In genomic region chr11:92981508-92982043, GRCh38 we compare ENCODE assay signal across 44 cellular contexts. TPM values are rescaled to one million over a fixed set of nuclear protein-coding genes. Genes with fewer than 3 reads are reported as not detected.
"Had no signal": no experiment of that assay in that cellular context is flagged by ENCODE, and none has a peak within 500 bp of the region (broad histone marks: within the 10 kb centered on the region; RNA-seq: fewer than 3 reads in every experiment).

No MANE protein-coding gene starts in this region.

- H3K4me3 ChIP-seq: adrenal gland, ascending aorta, body of pancreas, breast epithelium, cardiac muscle cell had no signal

- H3K27ac Mint-ChIP-seq: activated naive CD4-positive, alpha-beta T cell treated with anti-CD3 and anti-CD28 coated beads for 36 hours; activated naive CD4-positive, alpha-beta T cell treated with anti-CD3 and anti-CD28 coated beads, Interleukin-2, amount 10 ng/mL, durations not matched to agents 7 days and 5 days; activated naive CD4-positive, alpha-beta T cell treated with anti-CD3 and anti-CD28 coated beads, Interleukin-2, amount 50 U/mL, for 24 hours; activated naive CD4-positive, alpha-beta T cell treated with anti-CD3 and anti-CD28 coated beads, Interleukin-2, amount 50 U/mL, for 72 hours; activated naive CD8-positive, alpha-beta T cell; activated naive CD8-positive, alpha-beta T cell treated with anti-CD3 and anti-CD28 coated beads for 36 hours; activated naive CD8-positive, alpha-beta T cell treated with anti-CD3 and anti-CD28 coated beads, Interleukin-2, amount 10 ng/mL, durations not matched to agents 7 days and 5 days; activated naive CD8-positive, alpha-beta T cell treated with anti-CD3 and anti-CD28 coated beads, Interleukin-2, amount 50 U/mL, for 24 hours; activated T-cell treated with anti-CD3 and anti-CD28 coated beads, Interleukin-2, amount 50 U/mL, for 24 hours; activated T-cell treated with anti-CD3 and anti-CD28 coated beads, Interleukin-2, amount 50 U/mL, for 72 hours; activated T-helper 1 cell treated with anti-CD3 and anti-CD28 coated beads, Interleukin-12 subunit alpha, Interleukin-12 subunit beta, Interleukin-2, Interleukin-4 antibody, amounts not matched to agents 30 ng/mL and 10 ng/mL and 1 ng/mL, durations not matched to agents 14 hours and 24 hours and 36 hours; activated T-helper 17 cell treated with anti-CD3 and anti-CD28 coated beads, Interleukin-2, amount 50 U/mL, for 72 hours; activated T-helper 2 cell treated with anti-CD3 and anti-CD28 coated beads, Interferon-gamma antibody, Interleukin-2, Interleukin-4, amounts not matched to agents 10 μg/mL and 5 μg/mL and 100 μg/mL, durations not matched to agents 14 hours and 24 hours and 36 hours; brain had no signal

- H3K4me1 Mint-ChIP-seq: activated naive CD4-positive, alpha-beta T cell treated with anti-CD3 and anti-CD28 coated beads, Interleukin-2, amount 10 ng/mL, durations not matched to agents 7 days and 5 days; activated naive CD4-positive, alpha-beta T cell treated with anti-CD3 and anti-CD28 coated beads, Interleukin-2, amount 50 U/mL, for 24 hours; activated naive CD8-positive, alpha-beta T cell treated with anti-CD3 and anti-CD28 coated beads for 36 hours; activated naive CD8-positive, alpha-beta T cell treated with anti-CD3 and anti-CD28 coated beads, Interleukin-2, amount 10 ng/mL, durations not matched to agents 7 days and 5 days; activated naive CD8-positive, alpha-beta T cell treated with anti-CD3 and anti-CD28 coated beads, Interleukin-2, amount 50 U/mL, for 24 hours; central memory CD8-positive, alpha-beta T cell had no signal

- DNase-seq: activated effector memory CD4-positive, alpha-beta T cell treated with anti-CD3 and anti-CD28 coated beads, Interleukin-2, amount 50 U/mL, for 16 hours; activated effector memory CD4-positive, alpha-beta T cell treated with Interleukin-2 at 50 U/mL for 16 hours; activated gamma-delta T cell; activated gamma-delta T cell treated with Interleukin-2 at 50 U/mL for 16 hours; activated naive CD4-positive, alpha-beta T cell; activated naive CD4-positive, alpha-beta T cell treated with anti-CD3 and anti-CD28 coated beads for 36 hours; activated naive CD4-positive, alpha-beta T cell treated with anti-CD3 and anti-CD28 coated beads, Interleukin-2, amount 10 ng/mL, durations not matched to agents 7 days and 5 days; activated naive CD4-positive, alpha-beta T cell treated with anti-CD3 and anti-CD28 coated beads, Interleukin-2, amount 50 U/mL, for 16 hours; activated naive CD4-positive, alpha-beta T cell treated with Interleukin-2 at 50 U/mL for 16 hours; activated naive CD8-positive, alpha-beta T cell treated with anti-CD3 and anti-CD28 coated beads for 36 hours; activated naive CD8-positive, alpha-beta T cell treated with anti-CD3 and anti-CD28 coated beads, Interleukin-2, amount 10 ng/mL, durations not matched to agents 7 days and 5 days; activated naive CD8-positive, alpha-beta T cell treated with anti-CD3 and anti-CD28 coated beads, Interleukin-2, amount 50 U/mL, for 24 hours; activated T-cell treated with anti-CD3 and anti-CD28 coated beads, Interleukin-2, amount 50 U/mL, for 1 hour; activated T-cell treated with anti-CD3 and anti-CD28 coated beads, Interleukin-2, amount 50 U/mL, for 24 hours; activated T-cell treated with anti-CD3 and anti-CD28 coated beads, Interleukin-2, amount 50 U/mL, for 4 hours; activated T-cell treated with anti-CD3 and anti-CD28 coated beads, Interleukin-2, amount 50 U/mL, for 48 hours; activated T-cell treated with anti-CD3 and anti-CD28 coated beads, Interleukin-2, amount 50 U/mL, for 72 hours; adrenal gland; amniotic stem cell; amygdala; anterior cingulate cortex; aorta; body of pancreas; brain microvascular endothelial cell; caudate nucleus; central memory CD4-positive, alpha-beta T cell; cerebellar nuclear complex had no signal

- ATAC-seq: activated naive CD4-positive, alpha-beta T cell treated with anti-CD3 and anti-CD28 coated beads, Interleukin-2, amount 50 U/mL, for 72 hours; activated naive CD8-positive, alpha-beta T cell treated with anti-CD3 and anti-CD28 coated beads, Interleukin-2, amount 50 U/mL, for 24 hours; activated T-cell treated with anti-CD3 and anti-CD28 coated beads, Interleukin-2, amount 50 U/mL, for 4 hours; activated T-cell treated with anti-CD3 and anti-CD28 coated beads, Interleukin-2, amount 50 U/mL, for 72 hours; activated T-helper 17 cell treated with anti-CD3 and anti-CD28 coated beads, Interleukin-2, amount 50 U/mL, for 72 hours; body of pancreas had no signal

- H3K4me3 Mint-ChIP-seq: activated naive CD4-positive, alpha-beta T cell treated with anti-CD3 and anti-CD28 coated beads for 36 hours; activated naive CD4-positive, alpha-beta T cell treated with anti-CD3 and anti-CD28 coated beads, Interleukin-2, amount 10 ng/mL, durations not matched to agents 7 days and 5 days; activated naive CD4-positive, alpha-beta T cell treated with anti-CD3 and anti-CD28 coated beads, Interleukin-2, amount 50 U/mL, for 24 hours; activated naive CD8-positive, alpha-beta T cell; activated naive CD8-positive, alpha-beta T cell treated with anti-CD3 and anti-CD28 coated beads for 36 hours; activated naive CD8-positive, alpha-beta T cell treated with anti-CD3 and anti-CD28 coated beads, Interleukin-2, amount 10 ng/mL, durations not matched to agents 7 days and 5 days; activated naive CD8-positive, alpha-beta T cell treated with anti-CD3 and anti-CD28 coated beads, Interleukin-2, amount 50 U/mL, for 24 hours; activated T-cell treated with anti-CD3 and anti-CD28 coated beads, Interleukin-2, amount 50 U/mL, for 24 hours; activated T-cell treated with anti-CD3 and anti-CD28 coated beads, Interleukin-2, amount 50 U/mL, for 4 hours; activated T-cell treated with anti-CD3 and anti-CD28 coated beads, Interleukin-2, amount 50 U/mL, for 72 hours; activated T-helper 1 cell treated with anti-CD3 and anti-CD28 coated beads, Interleukin-12 subunit alpha, Interleukin-12 subunit beta, Interleukin-2, Interleukin-4 antibody, amounts not matched to agents 30 ng/mL and 10 ng/mL and 1 ng/mL, durations not matched to agents 14 hours and 24 hours and 36 hours; activated T-helper 17 cell treated with anti-CD3 and anti-CD28 coated beads, Interleukin-2, amount 50 U/mL, for 72 hours; brain; central memory CD8-positive, alpha-beta T cell had no signal

- H3K27ac ChIP-seq: adrenal gland, ascending aorta, body of pancreas, brain microvascular endothelial cell, breast epithelium, cardiac muscle cell had no signal

- H3K9me3 Mint-ChIP-seq: activated naive CD4-positive, alpha-beta T cell treated with anti-CD3 and anti-CD28 coated beads for 36 hours; activated naive CD4-positive, alpha-beta T cell treated with anti-CD3 and anti-CD28 coated beads, Interleukin-2, amount 50 U/mL, for 24 hours; activated naive CD8-positive, alpha-beta T cell treated with anti-CD3 and anti-CD28 coated beads for 36 hours; activated naive CD8-positive, alpha-beta T cell treated with anti-CD3 and anti-CD28 coated beads, Interleukin-2, amount 10 ng/mL, durations not matched to agents 7 days and 5 days; activated naive CD8-positive, alpha-beta T cell treated with anti-CD3 and anti-CD28 coated beads, Interleukin-2, amount 50 U/mL, for 24 hours; activated T-cell treated with anti-CD3 and anti-CD28 coated beads, Interleukin-2, amount 50 U/mL, for 24 hours; activated T-cell treated with anti-CD3 and anti-CD28 coated beads, Interleukin-2, amount 50 U/mL, for 4 hours; activated T-cell treated with anti-CD3 and anti-CD28 coated beads, Interleukin-2, amount 50 U/mL, for 72 hours; activated T-helper 1 cell treated with anti-CD3 and anti-CD28 coated beads, Interleukin-12 subunit alpha, Interleukin-12 subunit beta, Interleukin-2, Interleukin-4 antibody, amounts not matched to agents 30 ng/mL and 10 ng/mL and 1 ng/mL, durations not matched to agents 14 hours and 24 hours and 36 hours; activated T-helper 17 cell treated with anti-CD3 and anti-CD28 coated beads, Interleukin-2, amount 50 U/mL, for 72 hours; activated T-helper 2 cell treated with anti-CD3 and anti-CD28 coated beads, Interferon-gamma antibody, Interleukin-2, Interleukin-4, amounts not matched to agents 10 μg/mL and 5 μg/mL and 100 μg/mL, durations not matched to agents 14 hours and 24 hours and 36 hours; central memory CD8-positive, alpha-beta T cell had no signal

- H3K36me3 ChIP-seq: adrenal gland, ascending aorta, brain microvascular endothelial cell, breast epithelium, cardiac muscle cell had no signal

- H3K4me1 ChIP-seq: adrenal gland, ascending aorta, body of pancreas, breast epithelium had no signal

- H3K9me3 ChIP-seq: adrenal gland, ascending aorta, body of pancreas, breast epithelium had no signal

- H3K36me3 Mint-ChIP-seq: activated naive CD4-positive, alpha-beta T cell treated with anti-CD3 and anti-CD28 coated beads, Interleukin-2, amount 10 ng/mL, durations not matched to agents 7 days and 5 days; activated naive CD4-positive, alpha-beta T cell treated with anti-CD3 and anti-CD28 coated beads, Interleukin-2, amount 50 U/mL, for 24 hours; activated naive CD4-positive, alpha-beta T cell treated with anti-CD3 and anti-CD28 coated beads, Interleukin-2, amount 50 U/mL, for 72 hours; activated naive CD8-positive, alpha-beta T cell; activated naive CD8-positive, alpha-beta T cell treated with anti-CD3 and anti-CD28 coated beads for 36 hours; activated naive CD8-positive, alpha-beta T cell treated with anti-CD3 and anti-CD28 coated beads, Interleukin-2, amount 10 ng/mL, durations not matched to agents 7 days and 5 days; brain had no signal

- H3K27me3 ChIP-seq: adrenal gland, ascending aorta, body of pancreas, brain microvascular endothelial cell, breast epithelium, cardiac muscle cell had no signal

RNA-seq across cellular contexts. Expression of gene MTNR1B, which starts 12.1 kb away (rescaled TPM):
- total RNA-seq: activated naive CD4-positive, alpha-beta T cell treated with anti-CD3 and anti-CD28 coated beads for 36 hours; activated naive CD4-positive, alpha-beta T cell treated with anti-CD3 and anti-CD28 coated beads, Interleukin-2, amount 50 U/mL, for 72 hours; activated naive CD8-positive, alpha-beta T cell treated with anti-CD3 and anti-CD28 coated beads for 36 hours; activated naive CD8-positive, alpha-beta T cell treated with anti-CD3 and anti-CD28 coated beads, Interleukin-2, amount 10 ng/mL, durations not matched to agents 7 days and 5 days; activated T-cell treated with anti-CD3 and anti-CD28 coated beads, Interleukin-2, amount 50 U/mL, for 4 hours; activated T-cell treated with anti-CD3 and anti-CD28 coated beads, Interleukin-2, amount 50 U/mL, for 72 hours; activated T-helper 1 cell treated with anti-CD3 and anti-CD28 coated beads, Interleukin-12 subunit alpha, Interleukin-12 subunit beta, Interleukin-2, Interleukin-4 antibody, amounts not matched to agents 30 ng/mL and 10 ng/mL and 1 ng/mL, durations not matched to agents 14 hours and 24 hours and 36 hours; activated T-helper 17 cell treated with anti-CD3 and anti-CD28 coated beads, Interleukin-2, amount 50 U/mL, for 72 hours; activated T-helper 2 cell treated with anti-CD3 and anti-CD28 coated beads, Interferon-gamma antibody, Interleukin-2, Interleukin-4, amounts not matched to agents 10 μg/mL and 5 μg/mL and 100 μg/mL, durations not matched to agents 14 hours and 24 hours and 36 hours; adrenal gland; aorta; ascending aorta; astrocyte; body of pancreas; breast epithelium; bronchial epithelial cell; cardiac muscle cell; cardiac septum; cerebellum; chondrocyte had no signal
- polyA plus RNA-seq: adipose tissue, adrenal gland, aorta, cardiac muscle cell had no signal
